Comparison of ENCODE assay signal across 9 cellular contexts in genomic region chr14:91058017-91058675, GRCh38. TPM values are rescaled to one million over a fixed set of nuclear protein-coding genes. Genes with fewer than 3 reads are reported as not detected.
A peak's percentile ranks its signal among the peaks of the same experiment; 100 is the strongest.
DNase-seq lines count a peak whose midpoint lies in the region; ATAC-seq lines count a peak whose summit lies in the region.
"Had no signal": no experiment of that assay in that cellular context is flagged by ENCODE, and none has a peak within 500 bp of the region (broad histone marks: within the 10 kb centered on the region; RNA-seq: fewer than 3 reads in every experiment).

No MANE protein-coding gene starts in this region.

- no peaks in the 10 kb centered on the region for H3K27me3 Mint-ChIP-seq in naive thymus-derived CD8-positive, alpha-beta T cell

- no peak for ATAC-seq in naive thymus-derived CD8-positive, alpha-beta T cell
- no peak for ATAC-seq in GM18858 (IDR thresholded peaks at IDR 0.05; ENCODE audit: unreplicated experiment)

- DNase-seq in EL (peak; percentile 47), NOMO-1 treated with DMSO at 0.1 percent for 48 hours (lab: John Stamatoyannopoulos, UW; ENCODE audit: unreplicated experiment) (peak; percentile 69), caudate nucleus (lab: John Stamatoyannopoulos, UW) (peak in 2 of 61 donors; percentile 14 to 26), DMS114 treated with DMSO at 0.1 percent for 48 hours (lab: John Stamatoyannopoulos, UW; ENCODE audit: unreplicated experiment) (no peak), GM19238 (ENCODE audit: insufficient read length, low spot score) (no peak), GDM1 (lab: John Stamatoyannopoulos, UW) (no peak)
- DNase-seq in naive thymus-derived CD8-positive, alpha-beta T cell: no peak

- H3K27ac Mint-ChIP-seq in naive thymus-derived CD8-positive, alpha-beta T cell: peak overlapping the region in 2 of 10 donors; percentile 66 to 73

- H3K27ac ChIP-seq in caudate nucleus (ENCODE audit: low read depth, low read length): peak overlapping the region; percentile 32
- H3K27ac ChIP-seq: cardiac muscle cell had no signal

- no peaks in the 10 kb centered on the region for H3K9me3 Mint-ChIP-seq in naive thymus-derived CD8-positive, alpha-beta T cell

- peaks cover 0 to 3% (median 0%) of the 10 kb centered on the region in 3 donors for H3K36me3 Mint-ChIP-seq in naive thymus-derived CD8-positive, alpha-beta T cell

- peaks cover 22 to 58% (median 53%) of the 10 kb centered on the region in 4 donors for H3K4me1 Mint-ChIP-seq in naive thymus-derived CD8-positive, alpha-beta T cell

- H3K4me3 Mint-ChIP-seq in naive thymus-derived CD8-positive, alpha-beta T cell: peak overlapping the region in 9 of 10 donors; percentile 38 to 84 (median 73)

- POLR2A ChIA-PET in naive thymus-derived CD8-positive, alpha-beta T cell (lab: Charles Lee): interaction anchor here (1.1 kb wide), 1 partner anchor 14 kb away, joined by 5 read pairs; no protein-coding TSS in a partner anchor

RNA-seq across cellular contexts. Expression of gene RPS6KA5, which starts 2.3 kb away (rescaled TPM):
- 10 to 100 TPM; 18.4 to 23.2 TPM for total RNA-seq in naive thymus-derived CD8-positive, alpha-beta T cell
- 10 to 100 TPM; 12.3 to 14.5 (median 14.3) TPM for polyA plus RNA-seq in naive thymus-derived CD8-positive, alpha-beta T cell

RNA-seq across cellular contexts. Expression of gene DGLUCY, which starts 55.7 kb away (rescaled TPM):
- total RNA-seq in naive thymus-derived CD8-positive, alpha-beta T cell: 10 to 100 TPM; 83.5 to 83.9 TPM
- 10 to 100 TPM; 24.9 to 38.5 (median 28.5) TPM for polyA plus RNA-seq in naive thymus-derived CD8-positive, alpha-beta T cell

Comparison
In these comparisons a context has a peak if more than half of its experiments do, and no peak if none do; other contexts are left out.
1. DNase-seq: peak in EL (single experiment) and NOMO-1 treated with DMSO at 0.1 percent for 48 hours (single experiment); none in naive thymus-derived CD8-positive, alpha-beta T cell (0 of 10), DMS114 treated with DMSO at 0.1 percent for 48 hours (single experiment), GM19238 (single experiment) and GDM1 (single experiment).